Comparison of ENCODE assay signal across 11 cellular contexts in the genomic region with DNA sequence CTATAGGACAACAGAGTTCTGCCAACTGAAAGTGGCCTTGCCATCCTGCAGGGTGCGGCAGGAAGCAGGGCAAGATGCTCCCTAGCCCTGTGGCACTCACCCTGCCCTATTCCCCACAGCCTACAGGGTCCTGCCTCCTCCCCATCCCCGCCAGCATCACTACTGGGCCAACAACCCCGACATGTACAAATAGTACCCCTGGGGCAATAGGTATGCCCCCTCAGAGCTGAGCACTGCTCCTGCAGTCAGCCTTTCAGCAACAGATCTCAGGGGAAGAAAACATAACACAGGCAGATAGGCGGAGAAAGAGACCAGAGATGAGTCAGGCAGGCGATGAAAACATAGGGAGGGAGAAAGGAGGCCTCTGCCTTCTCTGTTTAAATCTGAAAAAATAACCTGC.
DNase-seq lines count a peak whose midpoint lies in the region; ATAC-seq and TF ChIP-seq lines count a peak whose summit lies in the region.
"Had no signal": no experiment of that assay in that cellular context is flagged by ENCODE, and none has a peak within 500 bp of the region (broad histone marks: within the 10 kb centered on the region; RNA-seq: fewer than 3 reads in every experiment).

No MANE protein-coding gene starts in this region.

- intact Hi-C loops in left ventricle myocardium superior (cut with micrococcal nuclease) (no loop called here), upper lobe of right lung (cut with DNase I) (no loop called here)

- no peaks in the 10 kb centered on the region for H3K27me3 Mint-ChIP-seq in activated T-cell treated with anti-CD3 and anti-CD28 coated beads, Interleukin-2, amount 50 U/mL, for 24 hours
- H3K27me3 Mint-ChIP-seq in activated T-cell treated with anti-CD3 and anti-CD28 coated beads, Interleukin-2, amount 50 U/mL, for 4 hours (ENCODE audit: low read depth) = no peaks in the 10 kb centered on the region
- H3K27me3 Mint-ChIP-seq: B cell had no signal

- peaks cover 6% of the 10 kb centered on the region for H3K9me3 Mint-ChIP-seq in activated T-cell treated with anti-CD3 and anti-CD28 coated beads, Interleukin-2, amount 50 U/mL, for 24 hours
- peaks cover 6% of the 10 kb centered on the region for H3K9me3 Mint-ChIP-seq in activated T-cell treated with anti-CD3 and anti-CD28 coated beads, Interleukin-2, amount 50 U/mL, for 4 hours

- H3K36me3 ChIP-seq in upper lobe of right lung = no peaks in the 10 kb centered on the region
- H3K36me3 ChIP-seq: thoracic aorta had no signal

- peak overlapping the region; percentile 31 for H3K27ac Mint-ChIP-seq in activated T-cell treated with anti-CD3 and anti-CD28 coated beads, Interleukin-2, amount 50 U/mL, for 24 hours
- H3K27ac Mint-ChIP-seq: B cell had no signal

- peaks cover 7% of the 10 kb centered on the region for H3K36me3 Mint-ChIP-seq in activated T-cell treated with anti-CD3 and anti-CD28 coated beads, Interleukin-2, amount 50 U/mL, for 24 hours (ENCODE audit: low read depth)
- peaks cover 4% of the 10 kb centered on the region for H3K36me3 Mint-ChIP-seq in activated T-cell treated with anti-CD3 and anti-CD28 coated beads, Interleukin-2, amount 50 U/mL, for 4 hours (ENCODE audit: insufficient read depth)

- no peaks in the 10 kb centered on the region for H3K9me3 ChIP-seq in upper lobe of right lung

- TF ChIP-seq CTCF in astrocyte of the spinal cord (IDR thresholded peaks at IDR 0.05; ENCODE audit: low read depth, low read length) (no peak), upper lobe of right lung (IDR thresholded peaks at IDR 0.05) (no peak)

- no peak overlapping the region for H3K27ac ChIP-seq in upper lobe of right lung
- H3K27ac ChIP-seq: thoracic aorta had no signal

- DNase-seq in activated T-cell treated with anti-CD3 and anti-CD28 coated beads, Interleukin-2, amount 50 U/mL, for 24 hours = no peak
- DNase-seq in activated T-cell treated with anti-CD3 and anti-CD28 coated beads, Interleukin-2, amount 50 U/mL, for 4 hours = no peak
- DNase-seq in astrocyte of the spinal cord (ENCODE audit: low read depth, low spot score) (peak; percentile 67), left ventricle myocardium superior (no peak), upper lobe of right lung (no peak), NCI-H82 treated with DMSO at 0.1 percent for 48 hours (lab: John Stamatoyannopoulos, UW; ENCODE audit: unreplicated experiment) (no peak), SIG-M5 treated with dmso at 0.1 percent for 504 hours (lab: John Stamatoyannopoulos, UW; ENCODE audit: unreplicated experiment) (no peak)
- DNase-seq: NCI-H2029 had no signal

- peaks cover 33% of the 10 kb centered on the region for H3K4me1 Mint-ChIP-seq in activated T-cell treated with anti-CD3 and anti-CD28 coated beads, Interleukin-2, amount 50 U/mL, for 24 hours (ENCODE audit: low read depth)
- peaks cover 13% of the 10 kb centered on the region for H3K4me1 Mint-ChIP-seq in activated T-cell treated with anti-CD3 and anti-CD28 coated beads, Interleukin-2, amount 50 U/mL, for 4 hours (ENCODE audit: low read depth)

- peaks cover 10% of the 10 kb centered on the region for H3K4me1 ChIP-seq in upper lobe of right lung

- in situ Hi-C loops in astrocyte of the spinal cord (cut with HindIII; ENCODE audit: low sequenced_read_pairs) = no loop called here

- ATAC-seq in activated T-cell treated with anti-CD3 and anti-CD28 coated beads, Interleukin-2, amount 50 U/mL, for 4 hours = no peak
- peak; percentile 60 for ATAC-seq in left ventricle myocardium superior
- ATAC-seq in upper lobe of right lung = peak; percentile 12
- no peak for ATAC-seq in HG03354 (IDR thresholded peaks at IDR 0.05; ENCODE audit: poor library complexity, severe bottlenecking, unreplicated experiment)

- no peak overlapping the region for H3K4me3 Mint-ChIP-seq in activated T-cell treated with anti-CD3 and anti-CD28 coated beads, Interleukin-2, amount 50 U/mL, for 24 hours
- no peak overlapping the region for H3K4me3 Mint-ChIP-seq in activated T-cell treated with anti-CD3 and anti-CD28 coated beads, Interleukin-2, amount 50 U/mL, for 4 hours
- H3K4me3 Mint-ChIP-seq: B cell had no signal

- H3K4me3 ChIP-seq in astrocyte of the spinal cord (ENCODE audit: low read depth, low read length) (no peak overlapping the region), upper lobe of right lung (no peak overlapping the region)
- H3K4me3 ChIP-seq: thoracic aorta had no signal

- H3K27me3 ChIP-seq in upper lobe of right lung = no peaks in the 10 kb centered on the region

Comparison
In these comparisons a context has a peak if more than half of its experiments do, and no peak if none do; other contexts are left out.
1. ATAC-seq: peak in left ventricle myocardium superior (single experiment) and upper lobe of right lung (single experiment); none in activated T-cell treated with anti-CD3 and anti-CD28 coated beads, Interleukin-2, amount 50 U/mL, for 4 hours (0 of 2) and HG03354 (single experiment).